1 cellular context compared by ENCODE assay signal in genomic region chr5:79971156-79971555, GRCh38.
TF ChIP-seq lines count a peak whose summit lies in the region.

No MANE protein-coding gene starts in this region.

TF ChIP-seq in SK-N-SH, 30 proteins besides CTCF, POLR2A, EP300 and RAD21 (continued from another document):
- TF ChIP-seq ZBTB33 (IDR thresholded peaks at IDR 0.05; ENCODE audit: borderline replicate concordance, low read depth) (no peak), RCOR1 (IDR thresholded peaks at IDR 0.05; ENCODE audit: low read length) (no peak), RXRA (IDR thresholded peaks at IDR 0.05; ENCODE audit: borderline replicate concordance, low read depth) (peak; percentile 29; the same call in 1 of the 2 replicates), NRF1 (IDR thresholded peaks at IDR 0.05; ENCODE audit: low read depth, low read length) (no peak), POLR2AphosphoS5 (IDR thresholded peaks at IDR 0.05; ENCODE audit: low read depth, low read length) (peak; percentile 63; the same call in 1 of the 2 replicates), TEAD4 (IDR thresholded peaks at IDR 0.05; ENCODE audit: borderline replicate concordance, insufficient read depth) (peak; percentile 56; the same call in 1 of the 2 replicates), REST (IDR thresholded peaks at IDR 0.05; ENCODE audit: low read depth, low read length) (no peak), FOSL2 (IDR thresholded peaks at IDR 0.05; ENCODE audit: borderline replicate concordance, low read depth) (peak; percentile 69), TAF1 (IDR thresholded peaks at IDR 0.05; ENCODE audit: borderline replicate concordance, low read depth, low read length) (no peak), GABPA (IDR thresholded peaks at IDR 0.05; ENCODE audit: low read depth) (peak; percentile 24; the same call in 1 of the 2 replicates), CHD2 (IDR thresholded peaks at IDR 0.05; ENCODE audit: low read length, partially characterized antibody) (no peak), USF2 (IDR thresholded peaks at IDR 0.05; ENCODE audit: borderline replicate concordance, low read depth, low read length) (no peak), TCF12 (IDR thresholded peaks at IDR 0.05) (peak; percentile 90), JUND (IDR thresholded peaks at IDR 0.05) (peak; percentile 74), SMC3 (IDR thresholded peaks at IDR 0.05; ENCODE audit: low read depth, low read length) (no peak), MAX (IDR thresholded peaks at IDR 0.05; ENCODE audit: low read depth) (peak; percentile 16; the same call in 1 of the 2 replicates), YY1 (IDR thresholded peaks at IDR 0.05; ENCODE audit: low read depth) (no peak), SIN3A (IDR thresholded peaks at IDR 0.05; ENCODE audit: borderline replicate concordance, low read depth, low read length) (no peak), MEF2A (IDR thresholded peaks at IDR 0.05; ENCODE audit: borderline replicate concordance, low read depth) (no peak), RFX5 (IDR thresholded peaks at IDR 0.05; ENCODE audit: low read length) (no peak), MXI1 (IDR thresholded peaks at IDR 0.05; ENCODE audit: low read depth, low read length) (no peak), GATA2 (CRISPR knock-in tag; IDR thresholded peaks at IDR 0.05) (no peak), ELF1 (IDR thresholded peaks at IDR 0.05) (no peak)
- TF ChIP-seq, protein P1, sequence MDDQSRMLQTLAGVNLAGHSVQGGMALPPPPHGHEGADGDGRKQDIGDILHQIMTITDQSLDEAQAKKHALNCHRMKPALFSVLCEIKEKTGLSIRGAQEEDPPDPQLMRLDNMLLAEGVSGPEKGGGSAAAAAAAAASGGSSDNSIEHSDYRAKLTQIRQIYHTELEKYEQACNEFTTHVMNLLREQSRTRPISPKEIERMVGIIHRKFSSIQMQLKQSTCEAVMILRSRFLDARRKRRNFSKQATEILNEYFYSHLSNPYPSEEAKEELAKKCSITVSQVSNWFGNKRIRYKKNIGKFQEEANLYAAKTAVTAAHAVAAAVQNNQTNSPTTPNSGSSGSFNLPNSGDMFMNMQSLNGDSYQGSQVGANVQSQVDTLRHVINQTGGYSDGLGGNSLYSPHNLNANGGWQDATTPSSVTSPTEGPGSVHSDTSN (IDR thresholded peaks at IDR 0.05) = peak; percentile 74
- TF ChIP-seq, protein P2, sequence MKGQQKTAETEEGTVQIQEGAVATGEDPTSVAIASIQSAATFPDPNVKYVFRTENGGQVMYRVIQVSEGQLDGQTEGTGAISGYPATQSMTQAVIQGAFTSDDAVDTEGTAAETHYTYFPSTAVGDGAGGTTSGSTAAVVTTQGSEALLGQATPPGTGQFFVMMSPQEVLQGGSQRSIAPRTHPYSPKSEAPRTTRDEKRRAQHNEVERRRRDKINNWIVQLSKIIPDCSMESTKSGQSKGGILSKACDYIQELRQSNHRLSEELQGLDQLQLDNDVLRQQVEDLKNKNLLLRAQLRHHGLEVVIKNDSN (IDR thresholded peaks at IDR 0.05; ENCODE audit: borderline replicate concordance, low read depth) = no peak
- TF ChIP-seq, protein P3, sequence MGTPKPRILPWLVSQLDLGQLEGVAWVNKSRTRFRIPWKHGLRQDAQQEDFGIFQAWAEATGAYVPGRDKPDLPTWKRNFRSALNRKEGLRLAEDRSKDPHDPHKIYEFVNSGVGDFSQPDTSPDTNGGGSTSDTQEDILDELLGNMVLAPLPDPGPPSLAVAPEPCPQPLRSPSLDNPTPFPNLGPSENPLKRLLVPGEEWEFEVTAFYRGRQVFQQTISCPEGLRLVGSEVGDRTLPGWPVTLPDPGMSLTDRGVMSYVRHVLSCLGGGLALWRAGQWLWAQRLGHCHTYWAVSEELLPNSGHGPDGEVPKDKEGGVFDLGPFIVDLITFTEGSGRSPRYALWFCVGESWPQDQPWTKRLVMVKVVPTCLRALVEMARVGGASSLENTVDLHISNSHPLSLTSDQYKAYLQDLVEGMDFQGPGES (IDR thresholded peaks at IDR 0.05; ENCODE audit: low read depth, low read length) = no peak
